Comparison of ENCODE assay signal across 28 cellular contexts in the genomic region with DNA sequence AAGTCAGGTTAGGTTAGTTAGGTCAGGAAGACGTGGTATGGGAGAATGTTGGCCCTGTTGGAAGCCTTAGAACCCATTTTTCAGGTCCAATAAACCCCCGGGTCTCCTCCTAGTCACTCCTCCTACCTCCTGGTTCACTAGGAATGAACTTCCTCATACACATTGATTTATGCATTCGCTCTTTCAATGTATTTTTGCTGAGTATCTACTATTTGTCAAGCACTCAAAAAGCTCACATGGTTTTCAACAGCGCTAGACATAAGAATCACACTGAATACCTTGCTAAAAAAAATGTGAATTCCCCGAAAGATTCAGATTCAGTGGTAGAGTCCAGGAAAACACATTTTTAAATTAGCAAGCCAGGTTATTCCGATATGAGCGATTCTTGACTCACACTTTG.
"Had no signal": no experiment of that assay in that cellular context is flagged by ENCODE, and none has a peak within 500 bp of the region (broad histone marks: within the 10 kb centered on the region; RNA-seq: fewer than 3 reads in every experiment).

No MANE protein-coding gene starts in this region.

- H3K27me3 ChIP-seq: colonic mucosa had no signal

- H3K36me3 ChIP-seq: colonic mucosa, esophagus muscularis mucosa, esophagus squamous epithelium, gastrocnemius medialis, gastroesophageal sphincter, heart left ventricle, heart right ventricle had no signal

- H3K4me3 ChIP-seq: colonic mucosa, coronary artery, dorsolateral prefrontal cortex, esophagus muscularis mucosa, esophagus squamous epithelium, gastrocnemius medialis, gastroesophageal sphincter, heart left ventricle, heart right ventricle had no signal

- ATAC-seq: effector memory CD8-positive, alpha-beta T cell; esophagus mucosa; foreskin keratinocyte; gastrocnemius medialis; gastroesophageal sphincter; heart left ventricle; heart right ventricle had no signal

- H3K9me3 ChIP-seq: colonic mucosa, esophagus muscularis mucosa, esophagus squamous epithelium, gastrocnemius medialis, gastroesophageal sphincter, heart left ventricle, heart right ventricle had no signal

- FAIRE-seq: colon, endometrium, endothelial cell of umbilical vein, frontal cortex had no signal

- H3K4me1 ChIP-seq: colonic mucosa, esophagus muscularis mucosa, esophagus squamous epithelium, foreskin keratinocyte, gastrocnemius medialis, gastroesophageal sphincter, heart left ventricle, heart right ventricle had no signal

- DNase-seq: colonic mucosa; cortex of kidney; dermis blood vessel endothelial cell; effector CD4-positive, alpha-beta T cell; effector CD8-positive, alpha-beta T cell; effector memory CD4-positive, alpha-beta T cell; effector memory CD8-positive, alpha-beta T cell; endodermal cell; erythroblast; esophagus squamous epithelium; foreskin fibroblast; foreskin keratinocyte; foreskin melanocyte; gastrocnemius medialis; glutamatergic neuron; head of caudate nucleus; heart left ventricle; heart right ventricle had no signal

- H3K27ac ChIP-seq: colonic mucosa, coronary artery, dorsolateral prefrontal cortex, epithelial cell of prostate, esophagus muscularis mucosa, esophagus squamous epithelium, foreskin keratinocyte, gastrocnemius medialis, gastroesophageal sphincter, heart left ventricle, heart right ventricle had no signal
